In genomic region chr2:68292108-68292710, GRCh38 we compare ENCODE assay signal across 8 cellular contexts. TPM values are rescaled to one million over a fixed set of nuclear protein-coding genes. Genes with fewer than 3 reads are reported as not detected.
DNase-seq lines count a peak whose midpoint lies in the region; ATAC-seq and TF ChIP-seq lines count a peak whose summit lies in the region.

No MANE protein-coding gene starts in this region.

- H3K9me3 ChIP-seq in thoracic aorta: no peaks in the 10 kb centered on the region

- DNase-seq in HT-29 (ENCODE audit: low spot score): peak; percentile 37
- peak; percentile 54 for DNase-seq in SW480 (ENCODE audit: low spot score)
- DNase-seq in fibroblast of villous mesenchyme (ENCODE audit: low read depth): peak; percentile 30
- DNase-seq in thoracic aorta (ENCODE audit: low spot score): no peak
- no peak for DNase-seq in posterior vena cava (ENCODE audit: low spot score)
- DNase-seq in effector CD8-positive, alpha-beta T cell (lab: John Stamatoyannopoulos, UW): no peak

- H3K27ac ChIP-seq in C4-2B (no peak overlapping the region), thoracic aorta (no peak overlapping the region)

- no peaks in the 10 kb centered on the region for H3K27me3 ChIP-seq in thoracic aorta (replicated peaks; ENCODE audit: insufficient read depth)

- peak; percentile 84 for TF ChIP-seq CTCF in C4-2B (conservative IDR thresholded peaks at IDR 0.05)
- peak; percentile 81 for TF ChIP-seq CTCF in GM12874 (IDR thresholded peaks at IDR 0.05; ENCODE audit: insufficient read depth, low read depth, low read length)
- peak; percentile 72 for TF ChIP-seq CTCF in fibroblast of villous mesenchyme (IDR thresholded peaks at IDR 0.05; ENCODE audit: insufficient read depth, low read depth, low read length)
- peak; percentile 42 for TF ChIP-seq CTCF in thoracic aorta (IDR thresholded peaks at IDR 0.05)

- H3K4me3 ChIP-seq in fibroblast of villous mesenchyme (ENCODE audit: low read depth, low read length): no peak overlapping the region
- no peak overlapping the region for H3K4me3 ChIP-seq in thoracic aorta

- H3K36me3 ChIP-seq in thoracic aorta: no peaks in the 10 kb centered on the region

- no peak for ATAC-seq in thoracic aorta (ENCODE audit: insufficient number of reproducible peaks, low FRiP score, low read depth)

- H3K4me1 ChIP-seq in thoracic aorta (ENCODE audit: control insufficient read depth in 1 of 2, low read depth in 2 of 2): peaks cover 9 to 13% of the 10 kb centered on the region in 2 donors

- intact Hi-C loops in posterior vena cava (cut with DNase I): no loop called here

RNA-seq across cellular contexts. Expression of gene CNRIP1, which starts 27.5 kb away (rescaled TPM):
- not detected in 2 replicates for total RNA-seq in HT-29 (2014; rRNA removed; shearing (Covaris generic))
- total RNA-seq in fibroblast of villous mesenchyme (24.6 and 25.1 TPM in 2 replicates), thoracic aorta (10 to 100 TPM; 39.7 to 45.6 TPM), posterior vena cava (10 to 100 TPM; 27.6 to 32.2 TPM)

RNA-seq across cellular contexts. Expression of gene PPP3R1, which starts 39.9 kb away (rescaled TPM):
- 6.4 and 8.9 TPM in 2 replicates for total RNA-seq in HT-29 (2014; rRNA removed; shearing (Covaris generic))
- 28.0 and 38.4 TPM in 2 replicates for total RNA-seq in fibroblast of villous mesenchyme
- total RNA-seq in thoracic aorta: 10 to 100 TPM; 27.1 to 39.3 TPM
- 10 to 100 TPM; 46.3 to 47.2 TPM for total RNA-seq in posterior vena cava

Comparison
In these comparisons a context has a peak if more than half of its experiments do, and no peak if none do; other contexts are left out.
1. DNase-seq: peak in HT-29 (single experiment), SW480 (single experiment) and fibroblast of villous mesenchyme (single experiment); none in thoracic aorta (single experiment), posterior vena cava (single experiment) and effector CD8-positive, alpha-beta T cell (single experiment).
2. RNA of gene CNRIP1, which starts 27.5 kb away (total RNA-seq): 39.7 to 45.6 TPM in thoracic aorta, 27.6 to 32.2 TPM in posterior vena cava and 24.6 to 25.1 TPM in fibroblast of villous mesenchyme; not detected in HT-29; every median in the first group is over 10 times any median in the second.
3. Peak in every context shown above with its lines, with median percentiles within 50 percentile points of each other: CTCF ChIP-seq.